ENCODE assay signal across 13 cellular contexts in the genomic region with DNA sequence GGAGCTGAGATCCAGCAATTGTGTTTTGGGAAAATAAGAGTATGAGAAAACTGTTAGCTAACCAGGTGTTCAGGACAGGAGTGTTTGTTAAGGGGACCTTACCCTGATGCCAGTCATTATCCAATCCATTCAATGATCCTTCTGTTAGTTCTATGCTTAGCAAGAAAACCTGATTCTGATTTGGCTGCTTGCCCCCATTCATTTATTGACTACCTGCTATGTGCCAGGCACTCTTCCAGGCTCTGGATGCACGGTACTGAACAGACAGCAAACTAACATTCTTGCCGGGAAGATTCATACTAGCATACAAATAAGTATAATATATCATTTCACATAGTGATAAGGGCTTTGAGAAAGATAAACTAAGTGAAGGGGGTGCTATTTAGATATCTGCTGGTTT. TPM values are rescaled to one million over a fixed set of nuclear protein-coding genes. Genes with fewer than 3 reads are reported as not detected.
DNase-seq lines count a peak whose midpoint lies in the region; ATAC-seq and TF ChIP-seq lines count a peak whose summit lies in the region.
"Had no signal": no experiment of that assay in that cellular context is flagged by ENCODE, and none has a peak within 500 bp of the region (broad histone marks: within the 10 kb centered on the region; RNA-seq: fewer than 3 reads in every experiment).

No MANE protein-coding gene starts in this region.

- H3K36me3 ChIP-seq in ACC112 (ENCODE audit: insufficient read depth, low read length) (no peaks in the 10 kb centered on the region), GM23338 (ENCODE audit: insufficient read depth) (no peaks in the 10 kb centered on the region)

- H2AFZ ChIP-seq in ACC112 (ENCODE audit: low read length, unreplicated experiment) (no peak overlapping the region), GM23338 (no peak overlapping the region)

- H3K27me3 ChIP-seq in ACC112 (ENCODE audit: insufficient read depth, low read length) (peaks cover 17% of the 10 kb centered on the region; the same call in 1 of the 2 replicates), GM23338 (ENCODE audit: insufficient read depth) (no peaks in the 10 kb centered on the region)

- H3K79me2 ChIP-seq in ACC112 (ENCODE audit: control insufficient read depth, insufficient read depth, low read length, unreplicated experiment) (peaks cover 36% of the 10 kb centered on the region), GM23338 (replicated peaks; ENCODE audit: insufficient read depth) (peaks cover 31% of the 10 kb centered on the region)

- H3K9me2 ChIP-seq in GM23338 (ENCODE audit: insufficient read depth) = no peaks in the 10 kb centered on the region

- DNase-seq in GM23338 (ENCODE audit: low spot score) = no peak
- no peak for DNase-seq in activated CD4-positive, alpha-beta memory T cell treated with anti-CD3 and anti-CD28 coated beads, Interleukin-2, amount 10 ng/mL, durations not matched to agents 7 days and 5 days
- DNase-seq in mucosa of gallbladder (ENCODE audit: low spot score) = peak; percentile 28
- no peak for DNase-seq in NCI-H526 treated with DMSO at 0.1 percent for 48 hours (lab: John Stamatoyannopoulos, UW)
- no peak for DNase-seq in NCI-H82 treated with DMSO at 0.1 percent for 48 hours (lab: John Stamatoyannopoulos, UW; ENCODE audit: unreplicated experiment)
- DNase-seq in NCI-H128 (lab: John Stamatoyannopoulos, UW; ENCODE audit: unreplicated experiment) = no peak
- DNase-seq: central memory CD4-positive, alpha-beta T cell; NCI-H226 had no signal

- peaks cover 34% of the 10 kb centered on the region for H3K4me1 Mint-ChIP-seq in GM23338
- H3K4me1 Mint-ChIP-seq in activated CD4-positive, alpha-beta memory T cell treated with anti-CD3 and anti-CD28 coated beads, Interleukin-2, amount 10 ng/mL, durations not matched to agents 7 days and 5 days = peaks cover 50% of the 10 kb centered on the region

- peak overlapping the region; percentile 69 for H3K4me3 Mint-ChIP-seq in GM23338
- peak overlapping the region; percentile 78 for H3K4me3 Mint-ChIP-seq in activated CD4-positive, alpha-beta memory T cell treated with anti-CD3 and anti-CD28 coated beads, Interleukin-2, amount 10 ng/mL, durations not matched to agents 7 days and 5 days

- H3K4me3 ChIP-seq in ACC112 (ENCODE audit: low read depth, low read length) (peak overlapping the region; percentile 71; the same call in 1 of the 2 replicates), GM23338 (no peak overlapping the region; the same call in 1 of the 2 replicates)

- POLR2A ChIA-PET in activated CD4-positive, alpha-beta memory T cell treated with anti-CD3 and anti-CD28 coated beads, Interleukin-2, amount 10 ng/mL, durations not matched to agents 7 days and 5 days (lab: Charles Lee) = no interaction called here

- no peaks in the 10 kb centered on the region for H3K36me3 Mint-ChIP-seq in GM23338 (ENCODE audit: low read depth)
- peaks cover 16% of the 10 kb centered on the region for H3K36me3 Mint-ChIP-seq in activated CD4-positive, alpha-beta memory T cell treated with anti-CD3 and anti-CD28 coated beads, Interleukin-2, amount 10 ng/mL, durations not matched to agents 7 days and 5 days (ENCODE audit: low read depth)

- no peak for ATAC-seq in GM23338
- no peak for ATAC-seq in activated CD4-positive, CD25-positive, alpha-beta regulatory T cell treated with anti-CD3 and anti-CD28 coated beads, Interleukin-2, amount 50 U/mL, for 24 hours

- H3K4me2 ChIP-seq in GM23338 = peak overlapping the region; percentile 74

- H3K27me3 Mint-ChIP-seq in GM23338 (ENCODE audit: insufficient read depth, low read depth, poor library complexity) = peaks cover 11% of the 10 kb centered on the region
- peaks cover 2% of the 10 kb centered on the region for H3K27me3 Mint-ChIP-seq in activated CD4-positive, alpha-beta memory T cell treated with anti-CD3 and anti-CD28 coated beads, Interleukin-2, amount 10 ng/mL, durations not matched to agents 7 days and 5 days

- no peaks in the 10 kb centered on the region for H3F3A ChIP-seq in GM23338 (replicated peaks; ENCODE audit: low read depth)

- CTCF ChIA-PET in activated CD4-positive, alpha-beta memory T cell treated with anti-CD3 and anti-CD28 coated beads, Interleukin-2, amount 10 ng/mL, durations not matched to agents 7 days and 5 days (lab: Charles Lee) = no interaction called here

- no peak for TF ChIP-seq CTCF in GM23338 (conservative IDR thresholded peaks at IDR 0.05; ENCODE audit: low read depth in 2 of 2)

- peak overlapping the region; percentile 52; the same call in 1 of the 2 replicates for H3K27ac Mint-ChIP-seq in GM23338
- peak overlapping the region; percentile 76 for H3K27ac Mint-ChIP-seq in activated CD4-positive, alpha-beta memory T cell treated with anti-CD3 and anti-CD28 coated beads, Interleukin-2, amount 10 ng/mL, durations not matched to agents 7 days and 5 days

- H3K27ac ChIP-seq in ACC112 (ENCODE audit: low read depth, low read length) (no peak overlapping the region), GM23338 (ENCODE audit: low read depth) (no peak overlapping the region)
- H3K27ac ChIP-seq: SK-N-MC had no signal

- H4K20me1 ChIP-seq in GM23338 (replicated peaks; ENCODE audit: insufficient read depth) = no peaks in the 10 kb centered on the region; the same call in 1 of the 2 replicates

- peaks cover 20% of the 10 kb centered on the region for H3K4me1 ChIP-seq in ACC112 (ENCODE audit: control insufficient read depth, insufficient read depth, low read length, unreplicated experiment)
- H3K4me1 ChIP-seq in GM23338 (ENCODE audit: insufficient read depth) = peaks cover 22% of the 10 kb centered on the region

- no peaks in the 10 kb centered on the region for H3K9me3 Mint-ChIP-seq in GM23338
- H3K9me3 Mint-ChIP-seq in activated CD4-positive, alpha-beta memory T cell treated with anti-CD3 and anti-CD28 coated beads, Interleukin-2, amount 10 ng/mL, durations not matched to agents 7 days and 5 days = no peaks in the 10 kb centered on the region

TF ChIP-seq in GM23338, 12 proteins besides CTCF, POLR2A, EP300 and RAD21 (continues in another document):
- TF ChIP-seq EZH2 (IDR thresholded peaks at IDR 0.05; ENCODE audit: low read depth, unreplicated experiment) = no peak

RNA-seq across cellular contexts. Expression of a gene that starts 1.0 kb away (rescaled TPM):
- total RNA-seq in GM23338 (2014; rRNA removed; shearing (Covaris generic)) = 32.7 and 34.0 TPM in 2 replicates
- 27.4 and 27.7 TPM in 2 replicates for polyA plus RNA-seq in GM23338 (2016; fragmentation: Nextera tagmentation; extraction: Ambion mirVana)
- total RNA-seq in activated CD4-positive, alpha-beta memory T cell treated with anti-CD3 and anti-CD28 coated beads, Interleukin-2, amount 10 ng/mL, durations not matched to agents 7 days and 5 days = 10 to 100 TPM; 80.7 to 83.0 TPM
- total RNA-seq in mucosa of gallbladder = 64.9 TPM

RNA-seq across cellular contexts. Expression of a gene that starts 45.5 kb away (rescaled TPM):
- total RNA-seq in GM23338 (2014; rRNA removed; shearing (Covaris generic)) = not detected in 2 replicates
- polyA plus RNA-seq in GM23338 (2016; fragmentation: Nextera tagmentation; extraction: Ambion mirVana) = not detected in 2 replicates
- not detected for total RNA-seq in activated CD4-positive, alpha-beta memory T cell treated with anti-CD3 and anti-CD28 coated beads, Interleukin-2, amount 10 ng/mL, durations not matched to agents 7 days and 5 days
- total RNA-seq in mucosa of gallbladder = not detected
- total RNA-seq: GM12878, left colon had no signal
- polyA plus RNA-seq: GM12878 had no signal
